2 cellular contexts compared by ENCODE assay signal in genomic region chr1:204580862-204581261, GRCh38.
TF ChIP-seq lines count a peak whose summit lies in the region.

No MANE protein-coding gene starts in this region.

TF ChIP-seq in GM12891, 5 proteins besides CTCF, POLR2A, EP300 and RAD21:
- no peak for TF ChIP-seq POU2F2 (IDR thresholded peaks at IDR 0.05; ENCODE audit: low read depth, low read length)
- no peak for TF ChIP-seq SPI1 (IDR thresholded peaks at IDR 0.05; ENCODE audit: low read depth, low read length)

TF ChIP-seq in H1, 55 proteins besides CTCF, POLR2A, EP300 and RAD21:
- TF ChIP-seq EZH2 (IDR thresholded peaks at IDR 0.05; ENCODE audit: low read depth, low read length, severe bottlenecking), result no peak
- no peak for TF ChIP-seq JUND (IDR thresholded peaks at IDR 0.05; ENCODE audit: low read length)
- no peak for TF ChIP-seq USF2 (IDR thresholded peaks at IDR 0.05; ENCODE audit: low read length)
- TF ChIP-seq KDM1A (IDR thresholded peaks at IDR 0.05; ENCODE audit: borderline replicate concordance, low read length), result no peak
- TF ChIP-seq JUN (IDR thresholded peaks at IDR 0.05; ENCODE audit: low read depth, low read length), result no peak
- TF ChIP-seq HDAC2 (IDR thresholded peaks at IDR 0.05; ENCODE audit: borderline replicate concordance in 1 of 2, low read depth in 2 of 2, low read length in 2 of 2), result no peak
- TF ChIP-seq GABPA (IDR thresholded peaks at IDR 0.05; ENCODE audit: borderline replicate concordance, insufficient read depth, low read length), result no peak
- TF ChIP-seq CBX8 (IDR thresholded peaks at IDR 0.05; ENCODE audit: borderline replicate concordance, low read depth, low read length), result no peak
- TF ChIP-seq HDAC6 (IDR thresholded peaks at IDR 0.05; ENCODE audit: low read depth, low read length), result no peak
- no peak for TF ChIP-seq POU5F1 (IDR thresholded peaks at IDR 0.05; ENCODE audit: low read depth, low read length)
- TF ChIP-seq CBX5 (IDR thresholded peaks at IDR 0.05; ENCODE audit: low read depth, low read length), result no peak
- TF ChIP-seq NRF1 (IDR thresholded peaks at IDR 0.05; ENCODE audit: low read depth, low read length), result no peak
- no peak for TF ChIP-seq SAP30 (IDR thresholded peaks at IDR 0.05; ENCODE audit: insufficient read depth, insufficient replicate concordance, low read length)
